ENCODE assay signal across 11 cellular contexts in genomic region chr5:77867194-77867691, GRCh38.
DNase-seq lines count a peak whose midpoint lies in the region; ATAC-seq, FAIRE-seq and TF ChIP-seq lines count a peak whose summit lies in the region.
"Had no signal": no experiment of that assay in that cellular context is flagged by ENCODE, and none has a peak within 500 bp of the region (broad histone marks: within the 10 kb centered on the region; RNA-seq: fewer than 3 reads in every experiment).

No MANE protein-coding gene starts in this region.

- no peaks in the 10 kb centered on the region for H3K36me3 Mint-ChIP-seq in glutamatergic neuron (ENCODE audit: unreplicated experiment)
- H3K36me3 Mint-ChIP-seq in WTC11, result no peaks in the 10 kb centered on the region

- H3K9me3 Mint-ChIP-seq in glutamatergic neuron (ENCODE audit: unreplicated experiment) (no peaks in the 10 kb centered on the region), WTC11 (no peaks in the 10 kb centered on the region)

- H3K4me1 Mint-ChIP-seq in glutamatergic neuron (ENCODE audit: low read depth, unreplicated experiment), result no peaks in the 10 kb centered on the region
- H3K4me1 Mint-ChIP-seq in WTC11, result peaks cover 3% of the 10 kb centered on the region; the same call in 1 of the 2 replicates

- H3K27ac ChIP-seq in AG04450 (ENCODE audit: low read depth, low read length) (no peak overlapping the region), SK-N-SH (ENCODE audit: low read depth in 2 of 2, low read length in 1 of 2) (no peak overlapping the region)
- H3K27ac ChIP-seq: vagina had no signal

- 47% methylated on average over 2 of the region's 2 CpGs for WGBS in SK-N-SH (ENCODE audit: low lambda C conversion rate)

- DNase-seq in AG04450 (ENCODE audit: low read depth, low spot score) (no peak), GM19239 (ENCODE audit: insufficient read length, low spot score) (no peak), SK-N-SH (peak; percentile 29), glutamatergic neuron (no peak), HPDE6-E6E7 (ENCODE audit: extremely low spot score) (no peak), GM13976 (ENCODE audit: low spot score) (no peak), WTC11 (ENCODE audit: low spot score) (no peak)
- DNase-seq: MG63, T1000 had no signal

- H4K20me1 ChIP-seq in SK-N-SH (ENCODE audit: insufficient read depth), result no peaks in the 10 kb centered on the region

- H3K4me3 ChIP-seq in AG04450 (ENCODE audit: low read depth, low read length) (no peak overlapping the region), SK-N-SH (ENCODE audit: low read depth in 2 of 2, low read length in 1 of 2) (no peak overlapping the region)
- H3K4me3 ChIP-seq: MG63, vagina had no signal

- no peak overlapping the region for H3K4me3 Mint-ChIP-seq in glutamatergic neuron (ENCODE audit: unreplicated experiment)
- no peak overlapping the region for H3K4me3 Mint-ChIP-seq in WTC11

- H3K79me2 ChIP-seq in SK-N-SH (ENCODE audit: insufficient read depth), result no peaks in the 10 kb centered on the region

- TF ChIP-seq RAD21 in SK-N-SH (IDR thresholded peaks at IDR 0.05; ENCODE audit: low read length), result peak; percentile 40; the same call in 1 of the 2 replicates

- H3K9me3 ChIP-seq in AG04450 (ENCODE audit: control insufficient read depth, insufficient read depth, low read length), result no peaks in the 10 kb centered on the region
- H3K9me3 ChIP-seq in SK-N-SH, result no peaks in the 10 kb centered on the region
- H3K9me3 ChIP-seq: MG63, vagina had no signal

- no peaks in the 10 kb centered on the region for H3K9me2 ChIP-seq in SK-N-SH

- no peak for ATAC-seq in HG02840 (IDR thresholded peaks at IDR 0.05; ENCODE audit: low FRiP score, unreplicated experiment)
- ATAC-seq in WTC11, result no peak; the same call in 1 of the 2 replicates

- CTCF ChIA-PET in AG04450 (lab: Charles Lee) (interaction anchor here (0.6 to 3.3 kb wide), 5 partner anchors 8 to 298 kb away, joined by 3 to 9 read pairs (median 3); no protein-coding TSS in a partner anchor), SK-N-SH (lab: Yijun Ruan, JAX) (interaction anchor here (0.6 to 1.6 kb wide), 4 partner anchors 10 to 248 kb away, joined by 3 to 5 read pairs (median 4); no protein-coding TSS in a partner anchor), WTC11 (lab: Charles Lee) (interaction anchor here (0.5 to 1.6 kb wide), 2 partner anchors 10 to 91 kb away, joined by 3 to 9 read pairs; no protein-coding TSS in a partner anchor)

- no peaks in the 10 kb centered on the region for H3K36me3 ChIP-seq in SK-N-SH (replicated peaks in 1 of 2; ENCODE audit: control insufficient read depth in 1 of 2, insufficient read depth in 2 of 2, low read length in 1 of 2)
- H3K36me3 ChIP-seq: MG63, vagina had no signal

- H3K27me3 Mint-ChIP-seq in glutamatergic neuron (ENCODE audit: unreplicated experiment), result peaks cover under 1% of the 10 kb centered on the region
- peaks cover 21% of the 10 kb centered on the region for H3K27me3 Mint-ChIP-seq in WTC11 (ENCODE audit: low read depth)

- H3K9ac ChIP-seq in SK-N-SH, result no peak overlapping the region

- in situ Hi-C loops in GM13976 (cut with MboI; ENCODE audit: low sequenced_read_pairs, unreplicated experiment), result loop anchor here (25.0 kb wide), 1 partner anchor 395 kb away; no protein-coding TSS in a partner anchor

- H3K4me2 ChIP-seq in SK-N-SH, result no peak overlapping the region

- H3K27me3 ChIP-seq in AG04450 (ENCODE audit: control insufficient read depth, insufficient read depth, low read length) (no peaks in the 10 kb centered on the region), SK-N-SH (ENCODE audit: insufficient read depth) (no peaks in the 10 kb centered on the region)
- H3K27me3 ChIP-seq: MG63, vagina had no signal

- H2AFZ ChIP-seq in SK-N-SH (ENCODE audit: low read depth), result no peak overlapping the region

- POLR2A ChIA-PET in AG04450 (lab: Yijun Ruan, JAX) (no interaction called here), SK-N-SH (lab: Yijun Ruan, JAX) (no interaction called here), WTC11 (lab: Charles Lee) (no interaction called here)

- no peak for TF ChIP-seq EP300 in SK-N-SH (IDR thresholded peaks at IDR 0.05; ENCODE audit: borderline replicate concordance in 1 of 2, low read depth in 1 of 2, low read length in 1 of 2)

- no peaks in the 10 kb centered on the region for H3F3A ChIP-seq in SK-N-SH (replicated peaks; ENCODE audit: insufficient read depth)

- TF ChIP-seq CTCF in AG04450 (IDR thresholded peaks at IDR 0.05; ENCODE audit: low read depth, low read length) (peak; percentile 41; the same call in 1 of the 2 replicates), SK-N-SH (IDR thresholded peaks at IDR 0.05) (peak; percentile 55), glutamatergic neuron (IDR thresholded peaks at IDR 0.05; ENCODE audit: partially characterized antibody, unreplicated experiment) (peak; percentile 38), GM13976 (IDR thresholded peaks at IDR 0.05; ENCODE audit: borderline replicate concordance, control extremely low read depth, extremely low read depth, insufficient read depth, missing control alignments) (no peak), WTC11 (IDR thresholded peaks at IDR 0.05) (no peak)

- peak; percentile 48 for FAIRE-seq in GM19239 (lab: Jason Lieb, UNC)

- no peaks in the 10 kb centered on the region for H3K4me1 ChIP-seq in SK-N-SH (ENCODE audit: control insufficient read depth in 1 of 2, insufficient read depth in 2 of 2, low read depth in 1 of 2, low read length in 1 of 2)
- H3K4me1 ChIP-seq: vagina had no signal

- H3K27ac Mint-ChIP-seq in glutamatergic neuron (ENCODE audit: unreplicated experiment) (no peak overlapping the region), WTC11 (no peak overlapping the region)

TF ChIP-seq in SK-N-SH, 30 proteins besides CTCF, POLR2A, EP300 and RAD21:
- TF ChIP-seq TAF1 (IDR thresholded peaks at IDR 0.05; ENCODE audit: borderline replicate concordance, low read depth, low read length) (no peak), GABPA (IDR thresholded peaks at IDR 0.05; ENCODE audit: low read depth) (no peak), RFX5 (IDR thresholded peaks at IDR 0.05; ENCODE audit: low read length) (no peak), RXRA (IDR thresholded peaks at IDR 0.05; ENCODE audit: borderline replicate concordance, low read depth) (no peak), MAX (IDR thresholded peaks at IDR 0.05; ENCODE audit: low read depth) (no peak), PBX3 (IDR thresholded peaks at IDR 0.05) (no peak), EZH2phosphoT487 (IDR thresholded peaks at IDR 0.05; ENCODE audit: borderline replicate concordance, low read depth) (no peak), TEAD4 (IDR thresholded peaks at IDR 0.05; ENCODE audit: borderline replicate concordance, insufficient read depth) (no peak), RCOR1 (IDR thresholded peaks at IDR 0.05; ENCODE audit: low read length) (no peak)
TF ChIP-seq in SK-N-SH: peak in this region for 0.

TF ChIP-seq in WTC11, 78 proteins besides CTCF, POLR2A, EP300 and RAD21 (continues in another document):
- TF ChIP-seq ZNF232 (CRISPR knock-in tag; IDR thresholded peaks at IDR 0.05) (no peak), TEAD1 (CRISPR knock-in tag; IDR thresholded peaks at IDR 0.05) (no peak), CREM (CRISPR knock-in tag; IDR thresholded peaks at IDR 0.05) (no peak), HMGXB4 (CRISPR knock-in tag; IDR thresholded peaks at IDR 0.05) (no peak), KAT7 (CRISPR knock-in tag; IDR thresholded peaks at IDR 0.05; ENCODE audit: borderline replicate concordance) (no peak), ARID4B (CRISPR knock-in tag; IDR thresholded peaks at IDR 0.05; ENCODE audit: borderline replicate concordance) (no peak), ELF4 (CRISPR knock-in tag; IDR thresholded peaks at IDR 0.05; ENCODE audit: low read depth) (no peak), NR3C1 (CRISPR knock-in tag; conservative IDR thresholded peaks at IDR 0.05; ENCODE audit: low read depth) (no peak), JUN (CRISPR knock-in tag; IDR thresholded peaks at IDR 0.05) (no peak), NR1H2 (CRISPR knock-in tag; IDR thresholded peaks at IDR 0.05) (no peak)

Comparison
In these comparisons a context has a peak if more than half of its experiments do, and no peak if none do; other contexts are left out.
1. CTCF ChIP-seq: peak in AG04450 (single experiment), SK-N-SH (single experiment) and glutamatergic neuron (single experiment); none in GM13976 (single experiment) and WTC11 (single experiment).